Comparison of ENCODE assay signal across 1 cellular context in the genomic region with DNA sequence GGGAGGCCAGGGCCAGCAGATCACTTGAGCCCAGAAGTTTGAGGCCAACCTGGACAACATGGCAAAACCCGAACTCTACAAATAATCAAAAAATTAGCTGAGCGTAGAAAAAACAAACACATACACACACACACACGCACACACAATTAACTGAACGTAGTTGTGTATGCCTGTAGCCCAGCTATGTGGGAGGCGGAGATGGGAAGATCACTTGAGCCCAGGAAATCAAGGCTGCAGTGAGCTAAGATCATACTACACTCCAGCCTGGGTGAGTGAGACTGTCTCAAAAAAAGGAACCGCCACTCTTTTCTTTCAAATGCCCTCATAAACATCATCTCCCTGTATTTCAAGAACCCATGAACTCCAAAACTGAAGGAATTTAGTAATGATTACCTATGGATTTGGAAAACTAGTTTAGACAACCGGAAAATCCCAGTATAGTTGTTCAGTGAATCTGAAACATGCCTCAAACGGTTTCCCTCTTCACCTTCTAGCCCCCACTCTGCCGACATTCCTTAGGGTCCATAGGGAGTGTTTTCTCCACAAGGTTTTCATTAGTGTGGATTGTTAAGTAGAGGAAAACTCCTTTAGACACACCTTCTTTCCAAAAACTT.
A peak's percentile ranks its signal among the peaks of the same experiment; 100 is the strongest.
TF ChIP-seq lines count a peak whose summit lies in the region.

No MANE protein-coding gene starts in this region.

TF ChIP-seq in K562, 482 proteins besides CTCF, POLR2A, EP300 and RAD21 (continued from another document and continues in another):
- no peak for TF ChIP-seq SAFB2 (IDR thresholded peaks at IDR 0.05; ENCODE audit: borderline replicate concordance, low read depth, low read length, severe bottlenecking)
- TF ChIP-seq DACH1 (IDR thresholded peaks at IDR 0.05; ENCODE audit: partially characterized antibody) = no peak
- no peak for TF ChIP-seq MED1 (CRISPR knock-in tag; IDR thresholded peaks at IDR 0.05; ENCODE audit: borderline replicate concordance)
- no peak for TF ChIP-seq ZBTB1 (CRISPR knock-in tag; IDR thresholded peaks at IDR 0.05; ENCODE audit: borderline replicate concordance, low read depth)
- no peak for TF ChIP-seq NR2C1 (IDR thresholded peaks at IDR 0.05)
- TF ChIP-seq NR2C1 (tag; IDR thresholded peaks at IDR 0.05) = no peak
- no peak for TF ChIP-seq POLR3G (IDR thresholded peaks at IDR 0.05; ENCODE audit: extremely low read depth, insufficient read length, insufficient replicate concordance)
- peak; percentile 51; the same call in 1 of the 2 replicates for TF ChIP-seq CBX1 (IDR thresholded peaks at IDR 0.05; ENCODE audit: low read depth)
- peak; percentile 100 for TF ChIP-seq OTX1 (CRISPR knock-in tag; IDR thresholded peaks at IDR 0.05)
- no peak for TF ChIP-seq MAFG (tag; conservative IDR thresholded peaks at IDR 0.05)
- TF ChIP-seq ZBTB5 (IDR thresholded peaks at IDR 0.05) = no peak
- TF ChIP-seq HIVEP1 (CRISPR knock-in tag; IDR thresholded peaks at IDR 0.05) = no peak
- no peak for TF ChIP-seq PTTG1 (tag; IDR thresholded peaks at IDR 0.05; ENCODE audit: low read depth)
- peak; percentile 93 for TF ChIP-seq HMG20B (CRISPR knock-in tag; IDR thresholded peaks at IDR 0.05)
- peak; percentile 72; the same call in 1 of the 2 replicates for TF ChIP-seq ZNF212 (CRISPR knock-in tag; IDR thresholded peaks at IDR 0.05)
- TF ChIP-seq GTF2A2 (tag; IDR thresholded peaks at IDR 0.05) = no peak
- TF ChIP-seq, protein P1, sequence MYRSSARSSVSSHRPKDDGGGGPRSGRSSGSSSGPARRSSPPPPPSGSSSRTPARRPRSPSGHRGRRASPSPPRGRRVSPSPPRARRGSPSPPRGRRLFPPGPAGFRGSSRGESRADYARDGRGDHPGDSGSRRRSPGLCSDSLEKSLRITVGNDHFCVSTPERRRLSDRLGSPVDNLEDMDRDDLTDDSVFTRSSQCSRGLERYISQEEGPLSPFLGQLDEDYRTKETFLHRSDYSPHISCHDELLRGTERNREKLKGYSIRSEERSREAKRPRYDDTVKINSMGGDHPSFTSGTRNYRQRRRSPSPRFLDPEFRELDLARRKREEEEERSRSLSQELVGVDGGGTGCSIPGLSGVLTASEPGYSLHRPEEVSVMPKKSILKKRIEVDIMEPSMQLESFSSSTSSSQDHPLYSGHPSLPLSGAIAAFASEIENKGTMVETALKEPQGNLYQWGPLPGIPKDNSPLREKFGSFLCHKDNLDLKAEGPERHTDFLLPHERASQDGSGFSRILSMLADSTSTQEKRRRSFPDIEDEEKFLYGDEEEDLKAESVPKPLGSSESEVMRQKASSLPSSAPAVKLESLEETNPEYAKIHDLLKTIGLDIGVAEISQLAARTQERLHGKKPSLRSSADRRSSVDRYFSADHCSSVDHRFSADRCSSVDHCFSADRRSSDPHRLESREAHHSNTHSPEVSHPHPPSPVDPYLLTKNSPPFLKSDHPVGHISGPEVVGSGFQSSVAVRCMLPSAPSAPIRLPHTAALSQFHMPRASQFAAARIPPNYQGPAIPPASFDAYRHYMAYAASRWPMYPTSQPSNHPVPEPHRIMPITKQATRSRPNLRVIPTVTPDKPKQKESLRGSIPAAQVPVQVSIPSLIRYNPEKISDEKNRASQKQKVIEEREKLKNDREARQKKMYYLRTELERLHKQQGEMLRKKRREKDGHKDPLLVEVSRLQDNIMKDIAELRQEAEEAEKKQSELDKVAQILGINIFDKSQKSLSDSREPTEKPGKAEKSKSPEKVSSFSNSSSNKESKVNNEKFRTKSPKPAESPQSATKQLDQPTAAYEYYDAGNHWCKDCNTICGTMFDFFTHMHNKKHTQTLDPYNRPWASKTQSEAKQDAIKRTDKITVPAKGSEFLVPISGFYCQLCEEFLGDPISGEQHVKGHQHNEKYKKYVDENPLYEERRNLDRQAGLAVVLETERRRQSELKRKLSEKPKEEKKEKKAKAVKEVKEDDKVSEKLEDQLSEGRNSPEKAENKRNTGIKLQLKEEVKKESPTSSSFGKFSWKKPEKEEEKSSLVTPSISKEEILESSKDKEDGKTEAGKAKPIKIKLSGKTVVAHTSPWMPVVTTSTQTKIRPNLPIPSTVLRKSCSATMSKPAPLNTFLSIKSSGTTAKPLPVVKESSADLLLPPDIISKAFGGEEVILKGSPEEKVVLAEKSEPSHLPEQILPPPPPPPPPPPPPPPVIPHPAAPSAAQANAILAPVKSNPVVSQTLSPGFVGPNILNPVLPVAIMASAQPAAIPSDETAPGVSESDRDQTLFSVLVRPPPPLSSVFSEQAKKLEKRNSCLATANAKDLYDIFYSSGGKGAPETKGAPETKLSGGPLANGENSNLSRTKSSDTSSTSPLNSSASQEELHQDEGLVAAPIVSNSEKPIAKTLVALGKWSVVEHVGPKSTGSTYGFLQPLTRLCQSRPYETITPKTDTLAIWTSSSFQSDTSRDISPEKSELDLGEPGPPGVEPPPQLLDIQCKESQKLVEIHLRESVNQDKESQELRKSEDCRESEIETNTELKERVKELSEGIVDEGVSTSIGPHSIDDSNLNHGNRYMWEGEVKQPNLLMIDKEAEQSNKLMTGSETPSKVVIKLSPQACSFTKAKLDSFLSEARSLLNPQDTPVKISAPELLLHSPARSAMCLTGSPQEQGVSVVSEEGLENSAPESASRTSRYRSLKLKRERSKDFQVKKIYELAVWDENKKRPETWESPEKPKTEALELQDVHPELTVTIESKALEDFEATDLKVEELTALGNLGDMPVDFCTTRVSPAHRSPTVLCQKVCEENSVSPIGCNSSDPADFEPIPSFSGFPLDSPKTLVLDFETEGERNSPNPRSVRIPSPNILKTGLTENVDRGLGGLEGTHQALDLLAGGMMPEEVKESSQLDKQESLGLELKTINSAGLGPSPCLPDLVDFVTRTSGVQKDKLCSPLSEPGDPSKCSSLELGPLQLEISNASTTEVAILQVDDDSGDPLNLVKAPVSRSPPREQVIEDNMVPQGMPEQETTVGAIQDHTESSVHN (IDR thresholded peaks at IDR 0.05; ENCODE audit: borderline replicate concordance in 1 of 2, low read depth in 1 of 2) = no peak
- TF ChIP-seq TCF7L2 (IDR thresholded peaks at IDR 0.05; ENCODE audit: low read depth, low read length) = no peak
- TF ChIP-seq JUND (IDR thresholded peaks at IDR 0.05; ENCODE audit: borderline replicate concordance, low read depth, low read length) = no peak
- TF ChIP-seq JUND (tag; IDR thresholded peaks at IDR 0.05; ENCODE audit: borderline replicate concordance, low read depth, low read length) = no peak; the same call in 2 of the 3 replicates
- peak; percentile 87 for TF ChIP-seq DLX4 (CRISPR knock-in tag; IDR thresholded peaks at IDR 0.05)
- peak in 1 of 2 experiments; percentile 12; a peak in 1 of 4 replicates for TF ChIP-seq FOXK2 (conservative IDR thresholded peaks at IDR 0.05 in 1 of 2, IDR thresholded peaks at IDR 0.05 in 1 of 2; ENCODE audit: low read depth in 2 of 2)
- TF ChIP-seq HSF4 (CRISPR knock-in tag; IDR thresholded peaks at IDR 0.05; ENCODE audit: borderline replicate concordance) = no peak; the same call in 1 of the 2 replicates
- TF ChIP-seq, protein P2, sequence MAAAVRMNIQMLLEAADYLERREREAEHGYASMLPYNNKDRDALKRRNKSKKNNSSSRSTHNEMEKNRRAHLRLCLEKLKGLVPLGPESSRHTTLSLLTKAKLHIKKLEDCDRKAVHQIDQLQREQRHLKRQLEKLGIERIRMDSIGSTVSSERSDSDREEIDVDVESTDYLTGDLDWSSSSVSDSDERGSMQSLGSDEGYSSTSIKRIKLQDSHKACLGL (CRISPR knock-in tag; IDR thresholded peaks at IDR 0.05; ENCODE audit: borderline replicate concordance, poor library complexity, severe bottlenecking) = no peak
- no peak for TF ChIP-seq KLF13 (tag; IDR thresholded peaks at IDR 0.05; ENCODE audit: borderline replicate concordance, low read depth)
- TF ChIP-seq MTA3 (IDR thresholded peaks at IDR 0.05; ENCODE audit: borderline replicate concordance) = peak; percentile 75; the same call in 1 of the 2 replicates
- no peak for TF ChIP-seq ELF1 (tag; IDR thresholded peaks at IDR 0.05)
- TF ChIP-seq RAD51 (IDR thresholded peaks at IDR 0.05; ENCODE audit: borderline replicate concordance, low read depth) = no peak
- no peak for TF ChIP-seq ZFP36 (IDR thresholded peaks at IDR 0.05; ENCODE audit: low read depth, low read length, partially characterized antibody)
- no peak for TF ChIP-seq ZNF133 (CRISPR knock-in tag; IDR thresholded peaks at IDR 0.05)
- no peak; the same call in 1 of the 2 replicates for TF ChIP-seq ZFP30 (CRISPR knock-in tag; IDR thresholded peaks at IDR 0.05; ENCODE audit: borderline replicate concordance)
- TF ChIP-seq ZNF280A (IDR thresholded peaks at IDR 0.05; ENCODE audit: low read depth, partially characterized antibody) = no peak
- TF ChIP-seq HDAC3 (IDR thresholded peaks at IDR 0.05; ENCODE audit: borderline replicate concordance, partially characterized antibody) = no peak
- TF ChIP-seq, protein P3, sequence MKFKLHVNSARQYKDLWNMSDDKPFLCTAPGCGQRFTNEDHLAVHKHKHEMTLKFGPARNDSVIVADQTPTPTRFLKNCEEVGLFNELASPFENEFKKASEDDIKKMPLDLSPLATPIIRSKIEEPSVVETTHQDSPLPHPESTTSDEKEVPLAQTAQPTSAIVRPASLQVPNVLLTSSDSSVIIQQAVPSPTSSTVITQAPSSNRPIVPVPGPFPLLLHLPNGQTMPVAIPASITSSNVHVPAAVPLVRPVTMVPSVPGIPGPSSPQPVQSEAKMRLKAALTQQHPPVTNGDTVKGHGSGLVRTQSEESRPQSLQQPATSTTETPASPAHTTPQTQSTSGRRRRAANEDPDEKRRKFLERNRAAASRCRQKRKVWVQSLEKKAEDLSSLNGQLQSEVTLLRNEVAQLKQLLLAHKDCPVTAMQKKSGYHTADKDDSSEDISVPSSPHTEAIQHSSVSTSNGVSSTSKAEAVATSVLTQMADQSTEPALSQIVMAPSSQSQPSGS (CRISPR knock-in tag; IDR thresholded peaks at IDR 0.05) = no peak
- no peak for TF ChIP-seq PRPF4 (IDR thresholded peaks at IDR 0.05; ENCODE audit: insufficient read depth, low read depth, low read length, poor library complexity, severe bottlenecking)
- TF ChIP-seq, protein P4, sequence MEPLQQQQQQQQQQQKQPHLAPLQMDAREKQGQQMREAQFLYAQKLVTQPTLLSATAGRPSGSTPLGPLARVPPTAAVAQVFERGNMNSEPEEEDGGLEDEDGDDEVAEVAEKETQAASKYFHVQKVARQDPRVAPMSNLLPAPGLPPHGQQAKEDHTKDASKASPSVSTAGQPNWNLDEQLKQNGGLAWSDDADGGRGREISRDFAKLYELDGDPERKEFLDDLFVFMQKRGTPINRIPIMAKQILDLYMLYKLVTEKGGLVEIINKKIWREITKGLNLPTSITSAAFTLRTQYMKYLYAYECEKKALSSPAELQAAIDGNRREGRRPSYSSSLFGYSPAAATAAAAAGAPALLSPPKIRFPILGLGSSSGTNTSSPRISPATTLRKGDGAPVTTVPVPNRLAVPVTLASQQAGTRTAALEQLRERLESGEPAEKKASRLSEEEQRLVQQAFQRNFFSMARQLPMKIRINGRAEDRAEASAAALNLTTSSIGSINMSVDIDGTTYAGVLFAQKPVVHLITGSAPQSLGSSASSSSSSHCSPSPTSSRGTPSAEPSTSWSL (CRISPR knock-in tag; IDR thresholded peaks at IDR 0.05; ENCODE audit: borderline replicate concordance) = no peak
- TF ChIP-seq ZNF282 (CRISPR knock-in tag; IDR thresholded peaks at IDR 0.05) = no peak
- no peak for TF ChIP-seq NCOA6 (IDR thresholded peaks at IDR 0.05)
- no peak for TF ChIP-seq BCOR (IDR thresholded peaks at IDR 0.05)
- TF ChIP-seq CREBBP (IDR thresholded peaks at IDR 0.05; ENCODE audit: low read depth, low read length) = no peak
- no peak for TF ChIP-seq BACH1 (tag; IDR thresholded peaks at IDR 0.05)
- TF ChIP-seq, protein P5, sequence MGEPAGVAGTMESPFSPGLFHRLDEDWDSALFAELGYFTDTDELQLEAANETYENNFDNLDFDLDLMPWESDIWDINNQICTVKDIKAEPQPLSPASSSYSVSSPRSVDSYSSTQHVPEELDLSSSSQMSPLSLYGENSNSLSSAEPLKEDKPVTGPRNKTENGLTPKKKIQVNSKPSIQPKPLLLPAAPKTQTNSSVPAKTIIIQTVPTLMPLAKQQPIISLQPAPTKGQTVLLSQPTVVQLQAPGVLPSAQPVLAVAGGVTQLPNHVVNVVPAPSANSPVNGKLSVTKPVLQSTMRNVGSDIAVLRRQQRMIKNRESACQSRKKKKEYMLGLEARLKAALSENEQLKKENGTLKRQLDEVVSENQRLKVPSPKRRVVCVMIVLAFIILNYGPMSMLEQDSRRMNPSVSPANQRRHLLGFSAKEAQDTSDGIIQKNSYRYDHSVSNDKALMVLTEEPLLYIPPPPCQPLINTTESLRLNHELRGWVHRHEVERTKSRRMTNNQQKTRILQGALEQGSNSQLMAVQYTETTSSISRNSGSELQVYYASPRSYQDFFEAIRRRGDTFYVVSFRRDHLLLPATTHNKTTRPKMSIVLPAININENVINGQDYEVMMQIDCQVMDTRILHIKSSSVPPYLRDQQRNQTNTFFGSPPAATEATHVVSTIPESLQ (CRISPR knock-in tag; IDR thresholded peaks at IDR 0.05) = 0 out of 2 replicates have a peak, but pooled peaks have one; percentile 40
